In the genomic region with DNA sequence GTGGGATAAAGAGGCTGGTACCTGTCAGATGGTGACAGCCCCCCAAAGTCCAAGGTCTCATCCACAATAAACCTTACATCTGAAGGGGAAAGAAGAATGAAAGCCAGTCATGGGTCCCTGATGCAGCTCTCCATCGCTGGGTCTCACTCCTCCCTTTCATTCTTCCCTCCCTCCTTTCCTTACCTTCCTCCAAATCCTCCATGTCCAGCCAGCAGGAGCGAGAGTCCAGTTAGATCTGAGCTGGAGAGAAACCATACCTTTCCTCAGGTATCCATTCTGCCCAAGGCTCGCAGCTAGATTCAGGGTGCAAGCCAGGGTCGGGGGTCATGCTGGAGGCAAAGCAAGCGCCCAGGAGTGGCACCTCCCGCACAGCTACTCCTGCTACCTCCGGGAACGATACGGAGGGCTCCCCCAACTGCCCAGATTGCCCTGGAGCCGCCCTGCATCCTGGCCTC, we compare ENCODE assay signal across 8 cellular contexts. TPM values are rescaled to one million over a fixed set of nuclear protein-coding genes. Genes with fewer than 3 reads are reported as not detected.
DNase-seq lines count a peak whose midpoint lies in the region; ATAC-seq and TF ChIP-seq lines count a peak whose summit lies in the region.

No MANE protein-coding gene starts in this region.

- peak overlapping the region; percentile 86 for H3K27ac Mint-ChIP-seq in T-helper 2 cell treated with Interferon-gamma antibody and Interleukin-4, amounts not matched to agents 5 μg/mL and 100 μg/mL, for 36 hours
- H3K27ac Mint-ChIP-seq in activated naive CD8-positive, alpha-beta T cell, result no peak overlapping the region

- H3K27me3 ChIP-seq in kidney epithelial cell (ENCODE audit: control insufficient read depth, insufficient read depth, low read length) (no peaks in the 10 kb centered on the region), testis (no peaks in the 10 kb centered on the region)

- H3K4me3 ChIP-seq in kidney epithelial cell (ENCODE audit: low read depth, low read length), result peak overlapping the region; percentile 92
- H3K4me3 ChIP-seq in testis, result peak overlapping the region; percentile 59 to 84

- peak overlapping the region; percentile 100 for H3K4me3 Mint-ChIP-seq in T-helper 2 cell treated with Interferon-gamma antibody and Interleukin-4, amounts not matched to agents 5 μg/mL and 100 μg/mL, for 36 hours
- H3K4me3 Mint-ChIP-seq in activated naive CD8-positive, alpha-beta T cell, result peak overlapping the region; percentile 97

- H3K9me3 Mint-ChIP-seq in T-helper 2 cell treated with Interferon-gamma antibody and Interleukin-4, amounts not matched to agents 5 μg/mL and 100 μg/mL, for 36 hours, result no peaks in the 10 kb centered on the region
- H3K9me3 Mint-ChIP-seq in activated naive CD8-positive, alpha-beta T cell (ENCODE audit: low read depth), result no peaks in the 10 kb centered on the region

- H3K36me3 ChIP-seq in kidney epithelial cell (ENCODE audit: control insufficient read depth, insufficient read depth, low read length) (no peaks in the 10 kb centered on the region), testis (ENCODE audit: low read depth, missing control alignments) (no peaks in the 10 kb centered on the region)

- ATAC-seq in HG03039 (IDR thresholded peaks at IDR 0.05; ENCODE audit: unreplicated experiment) (no peak), sciatic nerve (no peak), HG03175 (IDR thresholded peaks at IDR 0.05; ENCODE audit: unreplicated experiment) (no peak)

- TF ChIP-seq CTCF in kidney epithelial cell (IDR thresholded peaks at IDR 0.05; ENCODE audit: insufficient read depth, low read length, poor library complexity, severe bottlenecking), result no peak
- no peak for TF ChIP-seq CTCF in testis (IDR thresholded peaks at IDR 0.05)

- DNase-seq in T-helper 2 cell treated with Interferon-gamma antibody and Interleukin-4, amounts not matched to agents 5 μg/mL and 100 μg/mL, for 36 hours (ENCODE audit: low spot score), result no peak
- DNase-seq in T-helper 2 cell, result no peak
- no peak for DNase-seq in kidney epithelial cell (ENCODE audit: low read depth)
- no peak for DNase-seq in testis
- DNase-seq in sciatic nerve (ENCODE audit: low spot score), result no peak

- intact Hi-C loops in testis (cut with DNase I; ENCODE audit: low total_unique reads) (loop anchor here (5.0 kb wide), 1 partner anchor 115 kb away; the partner anchor contains the start of gene SORT1), sciatic nerve (cut with DNase I) (no loop called here)

- H3K4me1 Mint-ChIP-seq in T-helper 2 cell treated with Interferon-gamma antibody and Interleukin-4, amounts not matched to agents 5 μg/mL and 100 μg/mL, for 36 hours (ENCODE audit: low read depth), result peaks cover 27% of the 10 kb centered on the region
- H3K4me1 Mint-ChIP-seq in activated naive CD8-positive, alpha-beta T cell (ENCODE audit: low read depth), result peaks cover 9% of the 10 kb centered on the region

- H3K4me1 ChIP-seq in testis, result peaks cover 46% of the 10 kb centered on the region

- peak overlapping the region; percentile 73 to 82 for H3K27ac ChIP-seq in testis

- peaks cover 2% of the 10 kb centered on the region for H3K27me3 Mint-ChIP-seq in T-helper 2 cell treated with Interferon-gamma antibody and Interleukin-4, amounts not matched to agents 5 μg/mL and 100 μg/mL, for 36 hours (ENCODE audit: low read depth)
- H3K27me3 Mint-ChIP-seq in activated naive CD8-positive, alpha-beta T cell, result no peaks in the 10 kb centered on the region

- TF ChIP-seq POLR2A in testis (IDR thresholded peaks at IDR 0.05), result no peak

- peaks cover 15% of the 10 kb centered on the region for H3K36me3 Mint-ChIP-seq in T-helper 2 cell treated with Interferon-gamma antibody and Interleukin-4, amounts not matched to agents 5 μg/mL and 100 μg/mL, for 36 hours (ENCODE audit: low read depth)
- no peaks in the 10 kb centered on the region for H3K36me3 Mint-ChIP-seq in activated naive CD8-positive, alpha-beta T cell

- H3K9me3 ChIP-seq in testis, result no peaks in the 10 kb centered on the region

- 3 to 6% methylated on average over 10 of the region's 10 CpGs for WGBS in testis, 2 donors

RNA-seq across cellular contexts. Expression of gene PSRC1, which starts 0.4 kb away (rescaled TPM):
- 5.5 and 8.2 TPM in 2 replicates for total RNA-seq in kidney epithelial cell
- total RNA-seq in testis, result 10 to 100 TPM; 34.0 to 48.9 TPM
- 24.0 TPM for polyA plus RNA-seq in testis (ENCODE audit: insufficient read depth, low read depth, low replicate concordance)
- 7.6 TPM for total RNA-seq in sciatic nerve

RNA-seq across cellular contexts. Expression of gene MYBPHL, which starts 24.3 kb away (rescaled TPM):
- total RNA-seq in kidney epithelial cell (not detected in 2 replicates), testis (under 1 TPM in 1 of 2 donors, not detected in 1; 0.99 TPM), sciatic nerve (0.45 TPM)
- 1.5 TPM for polyA plus RNA-seq in testis (ENCODE audit: insufficient read depth, low read depth, low replicate concordance)

RNA-seq across cellular contexts. Expression of gene CELSR2, which starts 33.2 kb away (rescaled TPM):
- total RNA-seq in kidney epithelial cell (18.1 and 19.4 TPM in 2 replicates), testis (100 to 1,000 TPM; 107 to 140 TPM), sciatic nerve (24.0 TPM)
- polyA plus RNA-seq in testis (ENCODE audit: insufficient read depth, low read depth, low replicate concordance), result 59.6 TPM
